24 cellular contexts compared by ENCODE assay signal in the genomic region with DNA sequence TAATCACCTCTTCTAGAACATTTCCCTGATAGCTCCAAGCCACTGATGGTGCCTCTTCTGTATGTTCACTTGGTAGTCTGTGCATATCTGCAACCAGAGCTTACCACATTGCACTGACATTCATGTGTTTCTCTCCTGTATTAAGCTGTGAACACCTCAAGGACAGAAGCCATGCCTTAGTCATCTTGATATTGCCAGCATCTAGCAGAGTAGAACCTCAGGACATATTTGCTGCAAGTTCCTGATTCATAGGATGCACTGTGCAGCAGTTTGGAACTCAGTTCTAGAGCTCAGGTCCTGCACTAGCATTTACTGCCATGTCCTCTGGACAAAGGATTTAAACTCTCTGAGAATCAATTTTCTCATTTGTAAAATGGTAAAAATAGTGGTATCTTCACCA.
"Had no signal": no experiment of that assay in that cellular context is flagged by ENCODE, and none has a peak within 500 bp of the region (broad histone marks: within the 10 kb centered on the region; RNA-seq: fewer than 3 reads in every experiment).

No MANE protein-coding gene starts in this region.

- DNase-seq: colonic mucosa; cortex of kidney; dermis blood vessel endothelial cell; dorsolateral prefrontal cortex; effector CD4-positive, alpha-beta T cell; effector CD8-positive, alpha-beta T cell; effector memory CD4-positive, alpha-beta T cell; effector memory CD8-positive, alpha-beta T cell; endodermal cell; erythroblast; esophagus squamous epithelium; foreskin fibroblast; foreskin keratinocyte; foreskin melanocyte; gastrocnemius medialis; glutamatergic neuron; head of caudate nucleus; heart left ventricle; heart right ventricle had no signal

- H3K4me3 Mint-ChIP-seq: dendritic cell treated with granulocyte-macrophage colony-stimulating factor and Interleukin-4, amounts not matched to agents 40 ng/mL and 50 ng/mL, for 4 days; effector memory CD8-positive, alpha-beta T cell; endodermal cell had no signal

- FAIRE-seq: colon, endometrium, endothelial cell of umbilical vein, frontal cortex had no signal

- H3K27me3 Mint-ChIP-seq: effector memory CD8-positive, alpha-beta T cell had no signal

- H3K9me3 Mint-ChIP-seq: dendritic cell treated with granulocyte-macrophage colony-stimulating factor and Interleukin-4, amounts not matched to agents 40 ng/mL and 50 ng/mL, for 4 days; endodermal cell had no signal

- H3K27ac Mint-ChIP-seq: dendritic cell treated with granulocyte-macrophage colony-stimulating factor and Interleukin-4, amounts not matched to agents 40 ng/mL and 50 ng/mL, for 4 days; effector memory CD8-positive, alpha-beta T cell; endodermal cell had no signal
